Comparison of ENCODE assay signal across 14 cellular contexts in the genomic region with DNA sequence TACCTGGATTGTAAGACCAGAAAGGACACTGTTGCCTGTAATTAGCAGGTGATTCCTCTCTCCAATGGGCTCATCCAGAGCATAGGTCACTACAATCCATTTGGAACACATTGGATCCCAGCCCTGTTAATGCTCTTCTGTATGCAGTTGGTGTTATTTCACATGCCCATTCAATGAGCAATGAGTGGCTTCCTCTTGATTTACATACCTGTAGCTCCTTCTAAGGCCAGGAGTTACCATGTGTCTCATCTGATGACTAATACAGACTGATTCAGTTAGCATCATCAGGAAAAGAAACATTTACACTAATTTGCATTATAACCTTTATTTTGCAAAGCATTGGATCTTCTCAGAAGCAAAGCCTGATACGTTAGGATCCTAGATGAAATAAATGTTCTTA.
"Had no signal": no experiment of that assay in that cellular context is flagged by ENCODE, and none has a peak within 500 bp of the region (broad histone marks: within the 10 kb centered on the region; RNA-seq: fewer than 3 reads in every experiment).

No MANE protein-coding gene starts in this region.

- H3K36me3 ChIP-seq: ascending aorta, colonic mucosa, prostate gland, right lobe of liver had no signal

- H3K4me3 ChIP-seq: ascending aorta, colonic mucosa, prostate gland, right lobe of liver had no signal

- H3K27me3 ChIP-seq: ascending aorta, colonic mucosa, right lobe of liver had no signal

- H3K4me1 ChIP-seq: ascending aorta, colonic mucosa, prostate gland had no signal

- ATAC-seq: activated CD8-positive, alpha-beta memory T cell treated with anti-CD3 and anti-CD28 coated beads, Interleukin-2, amount 10 ng/mL, durations not matched to agents 7 days and 5 days; activated T-cell treated with anti-CD3 and anti-CD28 coated beads, Interleukin-2, amount 50 U/mL, for 4 hours; right lobe of liver; stimulated activated naive B cell treated with anti-CD40 and anti-IgM and Interleukin-4, amounts not matched to agents 10 μg/mL and 1 μg/mL and 100 μg/mL, for 72 hours had no signal

- DNase-seq: activated CD4-positive, alpha-beta T cell treated with anti-CD3 and anti-CD28 coated beads, Interleukin-2, amount 50 U/mL, for 48 hours; activated CD8-positive, alpha-beta memory T cell treated with anti-CD3 and anti-CD28 coated beads, Interleukin-2, amount 10 ng/mL, durations not matched to agents 7 days and 5 days; activated gamma-delta T cell; activated T-cell treated with anti-CD3 and anti-CD28 coated beads, Interleukin-2, amount 50 U/mL, for 4 hours; effector CD4-positive, alpha-beta T cell; hippocampal formation; right lobe of liver; stimulated activated CD4-positive, alpha-beta T cell treated with anti-CD3 and anti-CD28 coated beads, Interleukin-1b, Interleukin-23, amount 100 ng/mL, for 48 hours; stimulated activated naive B cell treated with anti-CD40 and anti-IgM and Interleukin-4, amounts not matched to agents 10 μg/mL and 1 μg/mL and 100 μg/mL, for 72 hours; substantia nigra; trophoblast cell had no signal

- H3K27ac ChIP-seq: ascending aorta, colonic mucosa, prostate gland, right lobe of liver had no signal
